In genomic region chr22:26903030-26903856, GRCh38 we compare ENCODE assay signal across 9 cellular contexts.
DNase-seq lines count a peak whose midpoint lies in the region; ATAC-seq and TF ChIP-seq lines count a peak whose summit lies in the region.
"Had no signal": no experiment of that assay in that cellular context is flagged by ENCODE, and none has a peak within 500 bp of the region (broad histone marks: within the 10 kb centered on the region; RNA-seq: fewer than 3 reads in every experiment).

No MANE protein-coding gene starts in this region.

- in situ Hi-C loops in KBM-7 (cut with MboI; ENCODE audit: low pct_unique_long_range_greater_than_20kb, low sequenced_read_pairs): no loop called here

- H3K4me3 ChIP-seq in neural progenitor cell: peak overlapping the region; percentile 45
- H3K4me3 ChIP-seq: lower lobe of right lung had no signal

- H3K79me2 ChIP-seq in neural progenitor cell (ENCODE audit: low read depth): no peaks in the 10 kb centered on the region

- intact Hi-C loops in Calu3 (cut with micrococcal nuclease; ENCODE audit: unreplicated experiment): no loop called here

- H3F3A ChIP-seq in neural progenitor cell (ENCODE audit: low read depth): peaks cover 27% of the 10 kb centered on the region

- BruUV-seq in Calu3 (replicated peaks; lab: Mats Ljungman, UMichigan): no TSS peak

- no peak for TF ChIP-seq CTCF in Calu3 (IDR thresholded peaks at IDR 0.05; ENCODE audit: unreplicated experiment)
- TF ChIP-seq CTCF in neural progenitor cell (IDR thresholded peaks at IDR 0.05): no peak

- no peak overlapping the region for H3K9ac ChIP-seq in neural progenitor cell

- H3K9me3 Mint-ChIP-seq in Calu3 (ENCODE audit: low read depth, unreplicated experiment) (no peaks in the 10 kb centered on the region), neural progenitor cell (no peaks in the 10 kb centered on the region)

- H3K36me3 Mint-ChIP-seq in Calu3 (ENCODE audit: insufficient read depth, unreplicated experiment): no peaks in the 10 kb centered on the region
- no peaks in the 10 kb centered on the region for H3K36me3 Mint-ChIP-seq in neural progenitor cell

- peak overlapping the region; percentile 83 for H3K4me2 ChIP-seq in neural progenitor cell

- H3K4me3 Mint-ChIP-seq in Calu3 (ENCODE audit: low read depth, unreplicated experiment) (peak overlapping the region; percentile 32), neural progenitor cell (peak overlapping the region; percentile 84)

- H2AFZ ChIP-seq in neural progenitor cell (replicated peaks): no peak overlapping the region

- peaks cover 19% of the 10 kb centered on the region for H3K4me1 ChIP-seq in neural progenitor cell
- H3K4me1 ChIP-seq: lower lobe of right lung had no signal

- H3K4me1 Mint-ChIP-seq in Calu3 (ENCODE audit: low read depth, unreplicated experiment): peaks cover 21% of the 10 kb centered on the region
- peaks cover 36% of the 10 kb centered on the region for H3K4me1 Mint-ChIP-seq in neural progenitor cell

- CTCF ChIA-PET in Calu3 (lab: Charles Lee): interaction anchor here (0.7 kb wide), 2 partner anchors 430 to 449 kb away, joined by 4 to 5 read pairs; no protein-coding TSS in a partner anchor

- DNase-seq in Calu3 (no peak), NCI-H82 (lab: John Stamatoyannopoulos, UW) (peak; percentile 77), germinal center (ENCODE audit: low spot score) (peak; percentile 21), neural progenitor cell (ENCODE audit: low spot score) (peak; percentile 74), KBM-7 (no peak)
- DNase-seq: lower lobe of right lung had no signal

- H3K27me3 Mint-ChIP-seq in Calu3 (ENCODE audit: unreplicated experiment): peaks cover 59% of the 10 kb centered on the region
- peaks cover 11% of the 10 kb centered on the region for H3K27me3 Mint-ChIP-seq in neural progenitor cell (ENCODE audit: insufficient read depth, low read depth)

- no peaks in the 10 kb centered on the region for H3K36me3 ChIP-seq in neural progenitor cell
- H3K36me3 ChIP-seq: lower lobe of right lung had no signal

- peaks cover 6% of the 10 kb centered on the region for H4K20me1 ChIP-seq in neural progenitor cell (ENCODE audit: low read depth)

- ATAC-seq in HG03520 (IDR thresholded peaks at IDR 0.05; ENCODE audit: unreplicated experiment) (no peak), HG03439 (IDR thresholded peaks at IDR 0.05; ENCODE audit: unreplicated experiment) (no peak), GM18498 (IDR thresholded peaks at IDR 0.05; ENCODE audit: unreplicated experiment) (no peak)

- H3K27ac ChIP-seq in neural progenitor cell: no peak overlapping the region
- H3K27ac ChIP-seq: lower lobe of right lung had no signal

- no peaks in the 10 kb centered on the region for H3K9me3 ChIP-seq in neural progenitor cell (ENCODE audit: low read depth)
- H3K9me3 ChIP-seq: lower lobe of right lung had no signal

- H3K27ac Mint-ChIP-seq in Calu3 (ENCODE audit: unreplicated experiment) (no peak overlapping the region), neural progenitor cell (peak overlapping the region; percentile 85)

- H3K27me3 ChIP-seq in neural progenitor cell: peaks cover 44% of the 10 kb centered on the region

Comparison
In these comparisons a context has a peak if more than half of its experiments do, and no peak if none do; other contexts are left out.
1. DNase-seq: peak in NCI-H82 (single experiment), germinal center (single experiment) and neural progenitor cell (single experiment); none in Calu3 (single experiment) and KBM-7 (single experiment).